Comparison of ENCODE assay signal across 1 cellular context in genomic region chr12:122064034-122064777, GRCh38.
TF ChIP-seq lines count a peak whose summit lies in the region.

No MANE protein-coding gene starts in this region.

TF ChIP-seq in K562, 482 proteins besides CTCF, POLR2A, EP300 and RAD21 (continued from another document and continues in another):
- peak; percentile 24 to 74; a peak in 1 of 4 replicates for TF ChIP-seq SIN3A (IDR thresholded peaks at IDR 0.05; ENCODE audit: borderline replicate concordance in 2 of 2, control insufficient read depth in 1 of 2, low read depth in 2 of 2, low read length in 2 of 2)
- TF ChIP-seq ZNF347 (CRISPR knock-in tag; IDR thresholded peaks at IDR 0.05; ENCODE audit: low read depth) = no peak
- peak; percentile 71 for TF ChIP-seq ZBTB12 (CRISPR knock-in tag; IDR thresholded peaks at IDR 0.05)
- TF ChIP-seq NFIX (CRISPR knock-in tag; IDR thresholded peaks at IDR 0.05; ENCODE audit: low read depth) = no peak
- TF ChIP-seq NFATC3 (IDR thresholded peaks at IDR 0.05) = no peak
- TF ChIP-seq ZNF217 (CRISPR knock-in tag; IDR thresholded peaks at IDR 0.05) = no peak
- TF ChIP-seq RBM39 (optimal IDR thresholded peaks at IDR 0.05; ENCODE audit: low read depth, low read length) = no peak
- peak; percentile 85 for TF ChIP-seq ZNF668 (CRISPR knock-in tag; IDR thresholded peaks at IDR 0.05)
- TF ChIP-seq JUN (IDR thresholded peaks at IDR 0.05; ENCODE audit: borderline replicate concordance, low read depth, low read length) = no peak; the same call in 1 of the 2 replicates
- peak; percentile 28; the same call in 1 of the 2 replicates for TF ChIP-seq JUN (CRISPR knock-in tag; IDR thresholded peaks at IDR 0.05; ENCODE audit: borderline replicate concordance)
- peak; percentile 22 for TF ChIP-seq SAP30 (IDR thresholded peaks at IDR 0.05; ENCODE audit: borderline replicate concordance, insufficient read depth, low read depth, low read length, poor library complexity, severe bottlenecking)
- TF ChIP-seq ZC3H11A (IDR thresholded peaks at IDR 0.05; ENCODE audit: low read depth, low read length) = no peak
- TF ChIP-seq GTF3C2 (IDR thresholded peaks at IDR 0.05; ENCODE audit: borderline replicate concordance, extremely low read depth, insufficient read length) = no peak
- TF ChIP-seq DEAF1 (CRISPR knock-in tag; IDR thresholded peaks at IDR 0.05) = 0 out of 2 replicates have a peak, but pooled peaks have one; percentile 4
- peak; percentile 54; the same call in 1 of the 2 replicates for TF ChIP-seq ZNF197 (CRISPR knock-in tag; IDR thresholded peaks at IDR 0.05; ENCODE audit: low read depth)
- no peak for TF ChIP-seq NCOA1 (IDR thresholded peaks at IDR 0.05; ENCODE audit: low read depth)
- TF ChIP-seq ZNF41 (CRISPR knock-in tag; conservative IDR thresholded peaks at IDR 0.05) = peak; percentile 56; the same call in 1 of the 2 replicates
- TF ChIP-seq TARDBP (IDR thresholded peaks at IDR 0.05) = 0 out of 2 replicates have a peak, but pooled peaks have one; percentile 6
- TF ChIP-seq ZNF232 (CRISPR knock-in tag; IDR thresholded peaks at IDR 0.05) = no peak
- no peak for TF ChIP-seq RHOXF2B (CRISPR knock-in tag; conservative IDR thresholded peaks at IDR 0.05)
- TF ChIP-seq MED1 (CRISPR knock-in tag; IDR thresholded peaks at IDR 0.05; ENCODE audit: borderline replicate concordance) = no peak
- TF ChIP-seq SREBF2 (CRISPR knock-in tag; IDR thresholded peaks at IDR 0.05) = no peak
- no peak for TF ChIP-seq ZNF23 (CRISPR knock-in tag; IDR thresholded peaks at IDR 0.05)
- TF ChIP-seq, protein P1, sequence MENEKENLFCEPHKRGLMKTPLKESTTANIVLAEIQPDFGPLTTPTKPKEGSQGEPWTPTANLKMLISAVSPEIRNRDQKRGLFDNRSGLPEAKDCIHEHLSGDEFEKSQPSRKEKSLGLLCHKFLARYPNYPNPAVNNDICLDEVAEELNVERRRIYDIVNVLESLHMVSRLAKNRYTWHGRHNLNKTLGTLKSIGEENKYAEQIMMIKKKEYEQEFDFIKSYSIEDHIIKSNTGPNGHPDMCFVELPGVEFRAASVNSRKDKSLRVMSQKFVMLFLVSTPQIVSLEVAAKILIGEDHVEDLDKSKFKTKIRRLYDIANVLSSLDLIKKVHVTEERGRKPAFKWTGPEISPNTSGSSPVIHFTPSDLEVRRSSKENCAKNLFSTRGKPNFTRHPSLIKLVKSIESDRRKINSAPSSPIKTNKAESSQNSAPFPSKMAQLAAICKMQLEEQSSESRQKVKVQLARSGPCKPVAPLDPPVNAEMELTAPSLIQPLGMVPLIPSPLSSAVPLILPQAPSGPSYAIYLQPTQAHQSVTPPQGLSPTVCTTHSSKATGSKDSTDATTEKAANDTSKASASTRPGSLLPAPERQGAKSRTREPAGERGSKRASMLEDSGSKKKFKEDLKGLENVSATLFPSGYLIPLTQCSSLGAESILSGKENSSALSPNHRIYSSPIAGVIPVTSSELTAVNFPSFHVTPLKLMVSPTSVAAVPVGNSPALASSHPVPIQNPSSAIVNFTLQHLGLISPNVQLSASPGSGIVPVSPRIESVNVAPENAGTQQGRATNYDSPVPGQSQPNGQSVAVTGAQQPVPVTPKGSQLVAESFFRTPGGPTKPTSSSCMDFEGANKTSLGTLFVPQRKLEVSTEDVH (IDR thresholded peaks at IDR 0.05; ENCODE audit: low read depth, partially characterized antibody) = no peak
- no peak for TF ChIP-seq FIP1L1 (IDR thresholded peaks at IDR 0.05; ENCODE audit: low read depth, low read length, poor library complexity, severe bottlenecking)
- no peak for TF ChIP-seq ELF1 (tag; IDR thresholded peaks at IDR 0.05)
- no peak for TF ChIP-seq FOXA1 (IDR thresholded peaks at IDR 0.05; ENCODE audit: borderline replicate concordance)
- TF ChIP-seq ZFX (CRISPR knock-in tag; IDR thresholded peaks at IDR 0.05) = peak; percentile 3; the same call in 1 of the 2 replicates
- peak; percentile 77; the same call in 1 of the 2 replicates for TF ChIP-seq ZNF584 (CRISPR knock-in tag; IDR thresholded peaks at IDR 0.05; ENCODE audit: low read depth)
- TF ChIP-seq, protein P2, sequence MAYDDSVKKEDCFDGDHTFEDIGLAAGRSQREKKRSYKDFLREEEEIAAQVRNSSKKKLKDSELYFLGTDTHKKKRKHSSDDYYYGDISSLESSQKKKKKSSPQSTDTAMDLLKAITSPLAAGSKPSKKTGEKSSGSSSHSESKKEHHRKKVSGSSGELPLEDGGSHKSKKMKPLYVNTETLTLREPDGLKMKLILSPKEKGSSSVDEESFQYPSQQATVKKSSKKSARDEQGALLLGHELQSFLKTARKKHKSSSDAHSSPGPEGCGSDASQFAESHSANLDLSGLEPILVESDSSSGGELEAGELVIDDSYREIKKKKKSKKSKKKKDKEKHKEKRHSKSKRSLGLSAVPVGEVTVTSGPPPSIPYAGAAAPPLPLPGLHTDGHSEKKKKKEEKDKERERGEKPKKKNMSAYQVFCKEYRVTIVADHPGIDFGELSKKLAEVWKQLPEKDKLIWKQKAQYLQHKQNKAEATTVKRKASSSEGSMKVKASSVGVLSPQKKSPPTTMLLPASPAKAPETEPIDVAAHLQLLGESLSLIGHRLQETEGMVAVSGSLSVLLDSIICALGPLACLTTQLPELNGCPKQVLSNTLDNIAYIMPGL (CRISPR knock-in tag; IDR thresholded peaks at IDR 0.05) = no peak
- TF ChIP-seq, protein P3, sequence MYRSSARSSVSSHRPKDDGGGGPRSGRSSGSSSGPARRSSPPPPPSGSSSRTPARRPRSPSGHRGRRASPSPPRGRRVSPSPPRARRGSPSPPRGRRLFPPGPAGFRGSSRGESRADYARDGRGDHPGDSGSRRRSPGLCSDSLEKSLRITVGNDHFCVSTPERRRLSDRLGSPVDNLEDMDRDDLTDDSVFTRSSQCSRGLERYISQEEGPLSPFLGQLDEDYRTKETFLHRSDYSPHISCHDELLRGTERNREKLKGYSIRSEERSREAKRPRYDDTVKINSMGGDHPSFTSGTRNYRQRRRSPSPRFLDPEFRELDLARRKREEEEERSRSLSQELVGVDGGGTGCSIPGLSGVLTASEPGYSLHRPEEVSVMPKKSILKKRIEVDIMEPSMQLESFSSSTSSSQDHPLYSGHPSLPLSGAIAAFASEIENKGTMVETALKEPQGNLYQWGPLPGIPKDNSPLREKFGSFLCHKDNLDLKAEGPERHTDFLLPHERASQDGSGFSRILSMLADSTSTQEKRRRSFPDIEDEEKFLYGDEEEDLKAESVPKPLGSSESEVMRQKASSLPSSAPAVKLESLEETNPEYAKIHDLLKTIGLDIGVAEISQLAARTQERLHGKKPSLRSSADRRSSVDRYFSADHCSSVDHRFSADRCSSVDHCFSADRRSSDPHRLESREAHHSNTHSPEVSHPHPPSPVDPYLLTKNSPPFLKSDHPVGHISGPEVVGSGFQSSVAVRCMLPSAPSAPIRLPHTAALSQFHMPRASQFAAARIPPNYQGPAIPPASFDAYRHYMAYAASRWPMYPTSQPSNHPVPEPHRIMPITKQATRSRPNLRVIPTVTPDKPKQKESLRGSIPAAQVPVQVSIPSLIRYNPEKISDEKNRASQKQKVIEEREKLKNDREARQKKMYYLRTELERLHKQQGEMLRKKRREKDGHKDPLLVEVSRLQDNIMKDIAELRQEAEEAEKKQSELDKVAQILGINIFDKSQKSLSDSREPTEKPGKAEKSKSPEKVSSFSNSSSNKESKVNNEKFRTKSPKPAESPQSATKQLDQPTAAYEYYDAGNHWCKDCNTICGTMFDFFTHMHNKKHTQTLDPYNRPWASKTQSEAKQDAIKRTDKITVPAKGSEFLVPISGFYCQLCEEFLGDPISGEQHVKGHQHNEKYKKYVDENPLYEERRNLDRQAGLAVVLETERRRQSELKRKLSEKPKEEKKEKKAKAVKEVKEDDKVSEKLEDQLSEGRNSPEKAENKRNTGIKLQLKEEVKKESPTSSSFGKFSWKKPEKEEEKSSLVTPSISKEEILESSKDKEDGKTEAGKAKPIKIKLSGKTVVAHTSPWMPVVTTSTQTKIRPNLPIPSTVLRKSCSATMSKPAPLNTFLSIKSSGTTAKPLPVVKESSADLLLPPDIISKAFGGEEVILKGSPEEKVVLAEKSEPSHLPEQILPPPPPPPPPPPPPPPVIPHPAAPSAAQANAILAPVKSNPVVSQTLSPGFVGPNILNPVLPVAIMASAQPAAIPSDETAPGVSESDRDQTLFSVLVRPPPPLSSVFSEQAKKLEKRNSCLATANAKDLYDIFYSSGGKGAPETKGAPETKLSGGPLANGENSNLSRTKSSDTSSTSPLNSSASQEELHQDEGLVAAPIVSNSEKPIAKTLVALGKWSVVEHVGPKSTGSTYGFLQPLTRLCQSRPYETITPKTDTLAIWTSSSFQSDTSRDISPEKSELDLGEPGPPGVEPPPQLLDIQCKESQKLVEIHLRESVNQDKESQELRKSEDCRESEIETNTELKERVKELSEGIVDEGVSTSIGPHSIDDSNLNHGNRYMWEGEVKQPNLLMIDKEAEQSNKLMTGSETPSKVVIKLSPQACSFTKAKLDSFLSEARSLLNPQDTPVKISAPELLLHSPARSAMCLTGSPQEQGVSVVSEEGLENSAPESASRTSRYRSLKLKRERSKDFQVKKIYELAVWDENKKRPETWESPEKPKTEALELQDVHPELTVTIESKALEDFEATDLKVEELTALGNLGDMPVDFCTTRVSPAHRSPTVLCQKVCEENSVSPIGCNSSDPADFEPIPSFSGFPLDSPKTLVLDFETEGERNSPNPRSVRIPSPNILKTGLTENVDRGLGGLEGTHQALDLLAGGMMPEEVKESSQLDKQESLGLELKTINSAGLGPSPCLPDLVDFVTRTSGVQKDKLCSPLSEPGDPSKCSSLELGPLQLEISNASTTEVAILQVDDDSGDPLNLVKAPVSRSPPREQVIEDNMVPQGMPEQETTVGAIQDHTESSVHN (IDR thresholded peaks at IDR 0.05; ENCODE audit: borderline replicate concordance in 1 of 2, low read depth in 1 of 2) = no peak
- TF ChIP-seq E4F1 (CRISPR knock-in tag; IDR thresholded peaks at IDR 0.05; ENCODE audit: borderline replicate concordance) = no peak
- no peak for TF ChIP-seq STAG1 (CRISPR knock-in tag; IDR thresholded peaks at IDR 0.05; ENCODE audit: borderline replicate concordance)
- TF ChIP-seq, protein P4, sequence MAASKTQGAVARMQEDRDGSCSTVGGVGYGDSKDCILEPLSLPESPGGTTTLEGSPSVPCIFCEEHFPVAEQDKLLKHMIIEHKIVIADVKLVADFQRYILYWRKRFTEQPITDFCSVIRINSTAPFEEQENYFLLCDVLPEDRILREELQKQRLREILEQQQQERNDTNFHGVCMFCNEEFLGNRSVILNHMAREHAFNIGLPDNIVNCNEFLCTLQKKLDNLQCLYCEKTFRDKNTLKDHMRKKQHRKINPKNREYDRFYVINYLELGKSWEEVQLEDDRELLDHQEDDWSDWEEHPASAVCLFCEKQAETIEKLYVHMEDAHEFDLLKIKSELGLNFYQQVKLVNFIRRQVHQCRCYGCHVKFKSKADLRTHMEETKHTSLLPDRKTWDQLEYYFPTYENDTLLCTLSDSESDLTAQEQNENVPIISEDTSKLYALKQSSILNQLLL (CRISPR knock-in tag; IDR thresholded peaks at IDR 0.05; ENCODE audit: borderline replicate concordance) = no peak
- TF ChIP-seq KAT7 (CRISPR knock-in tag; IDR thresholded peaks at IDR 0.05; ENCODE audit: borderline replicate concordance) = peak; percentile 79; the same call in 1 of the 2 replicates
- no peak for TF ChIP-seq ZNF146 (CRISPR knock-in tag; IDR thresholded peaks at IDR 0.05; ENCODE audit: unreplicated experiment)
